In genomic region chr14:68899033-68899603, GRCh38 we compare ENCODE assay signal across 14 cellular contexts.
A peak's percentile ranks its signal among the peaks of the same experiment; 100 is the strongest.
DNase-seq lines count a peak whose midpoint lies in the region; ATAC-seq, FAIRE-seq and TF ChIP-seq lines count a peak whose summit lies in the region.
"Had no signal": no experiment of that assay in that cellular context is flagged by ENCODE, and none has a peak within 500 bp of the region (broad histone marks: within the 10 kb centered on the region; RNA-seq: fewer than 3 reads in every experiment).

No MANE protein-coding gene starts in this region.

- H3K4me3 ChIP-seq in mammary epithelial cell (replicated peaks in 1 of 3; ENCODE audit: insufficient read depth in 1 of 3, low read depth in 2 of 3, low read length in 3 of 3) (no peak overlapping the region), GM12878 (no peak overlapping the region), right atrium auricular region (no peak overlapping the region)
- H3K4me3 ChIP-seq: upper lobe of left lung had no signal

- no peak overlapping the region for H3K4me3 Mint-ChIP-seq in MCF 10A (ENCODE audit: unreplicated experiment)
- H3K4me3 Mint-ChIP-seq in naive thymus-derived CD8-positive, alpha-beta T cell: peak overlapping the region in 4 of 10 donors; percentile 2 to 43 (median 26)
- H3K4me3 Mint-ChIP-seq: mesothelial cell of epicardium had no signal

- peak overlapping the region; percentile 95 for H3K27ac Mint-ChIP-seq in MCF 10A (ENCODE audit: low read depth, unreplicated experiment)
- H3K27ac Mint-ChIP-seq in naive thymus-derived CD8-positive, alpha-beta T cell: peak overlapping the region in 9 of 10 donors; percentile 73 to 93 (median 92)
- H3K27ac Mint-ChIP-seq: mesothelial cell of epicardium had no signal

- no peak for TF ChIP-seq EP300 in GM12878 (IDR thresholded peaks at IDR 0.05; ENCODE audit: borderline replicate concordance in 1 of 2, control insufficient read depth in 1 of 2, low read depth in 2 of 2, low read length in 2 of 2)

- no peaks in the 10 kb centered on the region for H3K9me3 ChIP-seq in mammary epithelial cell (replicated peaks; ENCODE audit: insufficient read depth, low read length)
- no peaks in the 10 kb centered on the region for H3K9me3 ChIP-seq in GM12878 (replicated peaks; ENCODE audit: control insufficient read depth, insufficient read depth, low read length)
- no peaks in the 10 kb centered on the region for H3K9me3 ChIP-seq in right atrium auricular region
- H3K9me3 ChIP-seq: upper lobe of left lung had no signal

- H3K27me3 ChIP-seq in mammary epithelial cell (ENCODE audit: insufficient read depth, low read length) (no peaks in the 10 kb centered on the region), GM12878 (replicated peaks in 1 of 2; ENCODE audit: control insufficient read depth in 2 of 2, insufficient read depth in 2 of 2, low read length in 1 of 2) (no peaks in the 10 kb centered on the region), right atrium auricular region (no peaks in the 10 kb centered on the region)
- H3K27me3 ChIP-seq: upper lobe of left lung had no signal

- SMC1A ChIA-PET in GM12878 (lab: Charles Lee; ENCODE audit: uncharacterized antibody, unreplicated experiment): no interaction called here

- peaks cover 48% of the 10 kb centered on the region for H3K36me3 ChIP-seq in mammary epithelial cell (ENCODE audit: insufficient read depth, low read length)
- peaks cover 0 to 3% of the 10 kb centered on the region in 2 experiments; a peak in 2 of 4 replicates for H3K36me3 ChIP-seq in GM12878 (ENCODE audit: control insufficient read depth in 2 of 2, insufficient read depth in 2 of 2, low read length in 1 of 2)
- H3K36me3 ChIP-seq in right atrium auricular region: peaks cover 85% of the 10 kb centered on the region

- no peak for FAIRE-seq in GM12878 (lab: Jason Lieb, UNC)
- FAIRE-seq in RCC 7860 (lab: Jason Lieb, UNC): no peak
- FAIRE-seq: GM18507 had no signal

- H3K9ac ChIP-seq in mammary epithelial cell (ENCODE audit: insufficient read depth, low read length) (no peak overlapping the region), GM12878 (ENCODE audit: control insufficient read depth, insufficient read depth, low read length) (no peak overlapping the region)

- intact Hi-C loops in MCF 10A (cut with micrococcal nuclease) (no loop called here), mammary epithelial cell (cut with micrococcal nuclease) (no loop called here), GM12878 (cut with micrococcal nuclease; ENCODE audit: unreplicated experiment) (no loop called here)

- RAD21 ChIA-PET in GM12878 (lab: Charles Lee; ENCODE audit: unreplicated experiment): no interaction called here

- DNase-seq in MCF 10A (ENCODE audit: unreplicated experiment) (no peak), mammary epithelial cell (no peak), GM12878 (ENCODE audit: low read depth, low spot score) (no peak), RCC 7860 (ENCODE audit: low spot score) (no peak), NCI-H1105 treated with DMSO at 0.1 percent for 48 hours (lab: John Stamatoyannopoulos, UW) (no peak), right atrium auricular region (ENCODE audit: low spot score) (no peak)
- DNase-seq in naive thymus-derived CD8-positive, alpha-beta T cell: peak in 1 of 10 donors; percentile 24
- DNase-seq: activated CD4-positive, alpha-beta T cell treated with anti-CD3 and anti-CD28 coated beads, Interleukin-2, amount 50 U/mL, for 1 hour; NCI-H2029; SW 1271; upper lobe of left lung had no signal

- WGBS in mammary epithelial cell (ENCODE audit: low coverage, missing lambda C conversion rate): 100% methylated on average over 1 of the region's 1 CpG
- 0% methylated on average over 1 of the region's 1 CpG for WGBS in GM12878 (ENCODE audit: insufficient coverage, insufficient replicate concordance, low lambda C conversion rate, missing lambda C conversion rate)

- no peaks in the 10 kb centered on the region for H4K20me1 ChIP-seq in mammary epithelial cell (ENCODE audit: insufficient read depth, low read length)
- H4K20me1 ChIP-seq in GM12878 (ENCODE audit: control insufficient read depth, insufficient read depth): no peaks in the 10 kb centered on the region

- no peak for TF ChIP-seq RAD21 in GM12878 (IDR thresholded peaks at IDR 0.05; ENCODE audit: insufficient read depth, low read depth, low read length)

- in situ Hi-C loops in mammary epithelial cell (cut with MboI; ENCODE audit: low sequenced_read_pairs in 2 of 2) (no loop called here), GM12878 (cut with MboI) (no loop called here)

- no peak overlapping the region for H3K4me2 ChIP-seq in mammary epithelial cell (ENCODE audit: insufficient read depth, low read depth, low read length)
- H3K4me2 ChIP-seq in GM12878 (ENCODE audit: control insufficient read depth, insufficient read depth): no peak overlapping the region

- H3K27me3 Mint-ChIP-seq in MCF 10A (ENCODE audit: insufficient read depth, unreplicated experiment): no peaks in the 10 kb centered on the region
- H3K27me3 Mint-ChIP-seq in naive thymus-derived CD8-positive, alpha-beta T cell: no peaks in the 10 kb centered on the region

- BruUV-seq in MCF 10A (replicated peaks; lab: Mats Ljungman, UMichigan): no TSS peak
- BruUV-seq in mammary epithelial cell (replicated peaks; lab: Mats Ljungman, UMichigan): no TSS peak
- no TSS peak for BruUV-seq in GM12878 (replicated peaks; lab: Mats Ljungman, UMichigan)

- H3K4me1 ChIP-seq in mammary epithelial cell (ENCODE audit: insufficient read depth, low read length): peaks cover 34% of the 10 kb centered on the region
- H3K4me1 ChIP-seq in GM12878 (ENCODE audit: control insufficient read depth, insufficient read depth, low read length): no peaks in the 10 kb centered on the region; the same call in 1 of the 2 replicates
- peaks cover 0 to 20% of the 10 kb centered on the region in 2 donors for H3K4me1 ChIP-seq in right atrium auricular region
- H3K4me1 ChIP-seq: upper lobe of left lung had no signal

- dilution Hi-C loops in mammary epithelial cell (cut with HindIII; ENCODE audit: low sequenced_read_pairs): no loop called here

- ATAC-seq in GM12878: peak; percentile 18
- ATAC-seq in naive thymus-derived CD8-positive, alpha-beta T cell: peak; percentile 46 to 52
- ATAC-seq in GM18868 (IDR thresholded peaks at IDR 0.05; ENCODE audit: unreplicated experiment): no peak

- H3K79me2 ChIP-seq in mammary epithelial cell (ENCODE audit: insufficient read depth, low read length) (peaks cover 90% of the 10 kb centered on the region), GM12878 (ENCODE audit: control insufficient read depth, insufficient read depth, low read length) (no peaks in the 10 kb centered on the region)

- H2AFZ ChIP-seq in mammary epithelial cell (ENCODE audit: low read depth, low read length) (no peak overlapping the region), GM12878 (ENCODE audit: control insufficient read depth, low read depth, low read length) (no peak overlapping the region)

- TF ChIP-seq CTCF in MCF 10A (IDR thresholded peaks at IDR 0.05; ENCODE audit: unreplicated experiment): no peak
- no peak for TF ChIP-seq CTCF in mammary epithelial cell (conservative IDR thresholded peaks at IDR 0.05 in 1 of 2, IDR thresholded peaks at IDR 0.05 in 1 of 2; ENCODE audit: extremely low read depth in 1 of 2, insufficient read depth in 1 of 2, low read depth in 1 of 2, low read length in 2 of 2)
- TF ChIP-seq CTCF in GM12878 (IDR thresholded peaks at IDR 0.05 in 2 of 3, conservative IDR thresholded peaks at IDR 0.05 in 1 of 3; ENCODE audit: control insufficient read depth in 2 of 3, extremely low read depth in 1 of 3, insufficient read depth in 1 of 3, low read depth in 3 of 3, low read length in 3 of 3): no peak
- TF ChIP-seq CTCF in right atrium auricular region (IDR thresholded peaks at IDR 0.05): no peak

- TF ChIP-seq POLR2A in GM12878 (IDR thresholded peaks at IDR 0.05; ENCODE audit: low read depth, low read length): no peak

- CTCF ChIA-PET in MCF 10A (lab: Yijun Ruan, JAX): interaction anchor here (0.6 to 1.3 kb wide), 3 partner anchors 12 to 23 kb away, joined by 3 to 4 read pairs (median 3); no protein-coding TSS in a partner anchor
- CTCF ChIA-PET in mammary epithelial cell (lab: Charles Lee; ENCODE audit: low non-redundant PET): no interaction called here
- CTCF ChIA-PET in GM12878 (lab: Yijun Ruan, JAX): no interaction called here

- H3K36me3 Mint-ChIP-seq in MCF 10A (ENCODE audit: insufficient read depth, unreplicated experiment): peaks cover 94% of the 10 kb centered on the region
- H3K36me3 Mint-ChIP-seq in naive thymus-derived CD8-positive, alpha-beta T cell: peaks cover 0 to 97% (median 23%) of the 10 kb centered on the region in 3 donors

- H3K4me1 Mint-ChIP-seq in MCF 10A (ENCODE audit: insufficient read depth, unreplicated experiment): peaks cover 10% of the 10 kb centered on the region
- H3K4me1 Mint-ChIP-seq in naive thymus-derived CD8-positive, alpha-beta T cell: peaks cover 20 to 40% (median 25%) of the 10 kb centered on the region in 4 donors
- H3K4me1 Mint-ChIP-seq: mesothelial cell of epicardium had no signal

- POLR2A ChIA-PET in MCF 10A (lab: Yijun Ruan, JAX): no interaction called here
- POLR2A ChIA-PET in GM12878 (lab: Charles Lee): no interaction called here
- POLR2A ChIA-PET in naive thymus-derived CD8-positive, alpha-beta T cell (lab: Charles Lee): no interaction called here

- H3K27ac ChIP-seq in mammary epithelial cell (ENCODE audit: insufficient read depth, low read depth, low read length) (no peak overlapping the region), GM12878 (ENCODE audit: control insufficient read depth, insufficient read depth) (no peak overlapping the region), right atrium auricular region (no peak overlapping the region)

- H3K9me3 Mint-ChIP-seq in MCF 10A (ENCODE audit: unreplicated experiment): no peaks in the 10 kb centered on the region
- no peaks in the 10 kb centered on the region for H3K9me3 Mint-ChIP-seq in naive thymus-derived CD8-positive, alpha-beta T cell
- H3K9me3 Mint-ChIP-seq: mesothelial cell of epicardium had no signal

TF ChIP-seq in GM12878, 131 proteins besides CTCF, POLR2A, EP300 and RAD21 (continues in another document):
- TF ChIP-seq PAX5 (IDR thresholded peaks at IDR 0.05; ENCODE audit: borderline replicate concordance, low read depth, low read length) (0 out of 2 replicates have a peak, but pooled peaks have one; percentile 52), ZBTB33 (IDR thresholded peaks at IDR 0.05) (no peak), HDGF (IDR thresholded peaks at IDR 0.05) (peak; percentile 85; the same call in 1 of the 2 replicates)
